Comparison of ENCODE assay signal across 27 cellular contexts in genomic region chr20:61492065-61492464, GRCh38.
A peak's percentile ranks its signal among the peaks of the same experiment; 100 is the strongest.
DNase-seq lines count a peak whose midpoint lies in the region; ATAC-seq, FAIRE-seq and TF ChIP-seq lines count a peak whose summit lies in the region.
"Had no signal": no experiment of that assay in that cellular context is flagged by ENCODE, and none has a peak within 500 bp of the region (broad histone marks: within the 10 kb centered on the region; RNA-seq: fewer than 3 reads in every experiment).

No MANE protein-coding gene starts in this region.

- POLR2A ChIA-PET in HepG2 (lab: Yijun Ruan, JAX): no interaction called here
- POLR2A ChIA-PET in HEK293 (lab: Yijun Ruan, JAX): no interaction called here

- intact Hi-C loops in HepG2 (cut with micrococcal nuclease; ENCODE audit: unreplicated experiment) (no loop called here), right lobe of liver (cut with DNase I) (no loop called here)

- H3K27me3 ChIP-seq in HepG2 (ENCODE audit: control insufficient read depth in 1 of 2, insufficient read depth in 2 of 2, low read length in 2 of 2) (0 out of 5 replicates have a peak, but pooled peaks cover 0 to 2% of the 10 kb centered on the region in 2 experiments), right lobe of liver (no peaks in the 10 kb centered on the region), bronchial epithelial cell (ENCODE audit: control insufficient read depth, insufficient read depth, low read length) (no peaks in the 10 kb centered on the region), osteoblast (ENCODE audit: insufficient read depth, low read length) (no peaks in the 10 kb centered on the region)
- H3K27me3 ChIP-seq: BE2C, BLaER1 had no signal

- H3K4me2 ChIP-seq in HepG2 (ENCODE audit: low read depth, low read length) (no peak overlapping the region), osteoblast (ENCODE audit: insufficient read depth, low read length) (no peak overlapping the region)
- H3K4me2 ChIP-seq: BLaER1 had no signal

- in situ Hi-C loops in HepG2 (cut with HindIII; ENCODE audit: extremely low pct_ligation_motif_present, low pct_unique_long_range_greater_than_20kb): no loop called here

- BruUV-seq in HepG2 (replicated peaks; lab: Mats Ljungman, UMichigan): no TSS peak

- H4K20me1 ChIP-seq in HepG2 (ENCODE audit: insufficient read depth, low read length) (no peaks in the 10 kb centered on the region), osteoblast (ENCODE audit: insufficient read depth, low read length) (no peaks in the 10 kb centered on the region)
- H4K20me1 ChIP-seq: BLaER1 had no signal

- no peaks in the 10 kb centered on the region for H3K4me1 ChIP-seq in HepG2 (ENCODE audit: insufficient read depth, low read length)
- no peaks in the 10 kb centered on the region for H3K4me1 ChIP-seq in right lobe of liver
- no peaks in the 10 kb centered on the region for H3K4me1 ChIP-seq in HEK293 (ENCODE audit: control insufficient read depth, insufficient read depth, low read length)
- H3K4me1 ChIP-seq in osteoblast (ENCODE audit: insufficient read depth, low read length): no peaks in the 10 kb centered on the region
- H3K4me1 ChIP-seq: BE2C had no signal

- H3K27ac ChIP-seq in HepG2 (ENCODE audit: extremely low read length, insufficient read depth, low read length) (no peak overlapping the region), right lobe of liver (no peak overlapping the region), HEK293 (ENCODE audit: extremely low read depth, low read depth, low read length) (no peak overlapping the region), osteoblast (ENCODE audit: low read depth, low read length) (no peak overlapping the region)
- H3K27ac ChIP-seq: 22Rv1, BLaER1 had no signal

- TF ChIP-seq EP300 in HepG2 (IDR thresholded peaks at IDR 0.05; ENCODE audit: low read depth in 2 of 2, low read length in 2 of 2) (no peak), HepG2 (CRISPR knock-in tag; IDR thresholded peaks at IDR 0.05; ENCODE audit: borderline replicate concordance) (no peak)

- H3K79me2 ChIP-seq in HepG2 (ENCODE audit: insufficient read depth, low read length) (no peaks in the 10 kb centered on the region), osteoblast (ENCODE audit: insufficient read depth, low read length) (no peaks in the 10 kb centered on the region)

- H3K27ac Mint-ChIP-seq in endothelial cell (ENCODE audit: unreplicated experiment): no peak overlapping the region
- H3K27ac Mint-ChIP-seq: CD14-positive monocyte; CD4-positive, alpha-beta memory T cell; CD4-positive, CD25-positive, alpha-beta regulatory T cell; CD8-positive, alpha-beta memory T cell had no signal

- H3K9me3 ChIP-seq in HepG2 (ENCODE audit: low read length) (no peaks in the 10 kb centered on the region), right lobe of liver (no peaks in the 10 kb centered on the region), HEK293 (ENCODE audit: control insufficient read depth, insufficient read depth, low read depth, low read length) (no peaks in the 10 kb centered on the region), osteoblast (ENCODE audit: low read depth, low read length) (no peaks in the 10 kb centered on the region)
- H3K9me3 ChIP-seq: BE2C had no signal

- no peaks in the 10 kb centered on the region for H3K27me3 Mint-ChIP-seq in endothelial cell (ENCODE audit: unreplicated experiment)
- H3K27me3 Mint-ChIP-seq: CD4-positive, CD25-positive, alpha-beta regulatory T cell had no signal

- peaks cover 4% of the 10 kb centered on the region for H3K4me1 Mint-ChIP-seq in endothelial cell (ENCODE audit: unreplicated experiment)
- H3K4me1 Mint-ChIP-seq: CD14-positive monocyte; CD4-positive, alpha-beta memory T cell; CD8-positive, alpha-beta memory T cell had no signal

- TF ChIP-seq RAD21 in HepG2 (CRISPR knock-in tag; IDR thresholded peaks at IDR 0.05): no peak

- 29% methylated on average over 3 of the region's 3 CpGs for WGBS in HepG2 (ENCODE audit: low lambda C conversion rate)
- 70% methylated on average over 3 of the region's 3 CpGs for WGBS in right lobe of liver (ENCODE audit: insufficient coverage, low coverage, low lambda C conversion rate, missing lambda C conversion rate)

- H3K9me3 Mint-ChIP-seq in endothelial cell (ENCODE audit: unreplicated experiment): no peaks in the 10 kb centered on the region

- H3K36me3 Mint-ChIP-seq in endothelial cell (ENCODE audit: low read depth, unreplicated experiment): no peaks in the 10 kb centered on the region
- H3K36me3 Mint-ChIP-seq: CD14-positive monocyte; CD4-positive, alpha-beta memory T cell; CD4-positive, CD25-positive, alpha-beta regulatory T cell; CD8-positive, alpha-beta memory T cell had no signal

- H3K4me3 ChIP-seq in HepG2 (replicated peaks in 1 of 3; ENCODE audit: insufficient read depth in 1 of 3, low read depth in 2 of 3, low read length in 3 of 3) (no peak overlapping the region), right lobe of liver (no peak overlapping the region), HEK293 (ENCODE audit: low read depth, low read length) (no peak overlapping the region), bronchial epithelial cell (ENCODE audit: low read depth, low read length) (no peak overlapping the region), osteoblast (ENCODE audit: insufficient read depth, low read length) (no peak overlapping the region)
- H3K4me3 ChIP-seq: BLaER1, GM12878 had no signal

- H3K9ac ChIP-seq in HepG2 (ENCODE audit: insufficient read depth, low read depth, low read length): no peak overlapping the region
- H3K9ac ChIP-seq: BLaER1 had no signal

- no peak overlapping the region for H2AFZ ChIP-seq in HepG2 (ENCODE audit: low read length)
- H2AFZ ChIP-seq in osteoblast (ENCODE audit: low read length): no peak overlapping the region

- CTCF ChIA-PET in HepG2 (lab: Yijun Ruan, JAX; ENCODE audit: low intra/inter-chr PET ratio, low total read pairs): no interaction called here
- CTCF ChIA-PET in HEK293 (lab: Yijun Ruan, JAX): no interaction called here

- no peak for ATAC-seq in HepG2
- no peak for ATAC-seq in right lobe of liver
- ATAC-seq: GM12878 had no signal

- H3K4me3 Mint-ChIP-seq in endothelial cell (ENCODE audit: unreplicated experiment): no peak overlapping the region
- H3K4me3 Mint-ChIP-seq: CD14-positive monocyte; CD4-positive, alpha-beta memory T cell; CD4-positive, CD25-positive, alpha-beta regulatory T cell; CD8-positive, alpha-beta memory T cell had no signal

- H3K36me3 ChIP-seq in HepG2 (replicated peaks in 1 of 2; ENCODE audit: control insufficient read depth in 1 of 2, insufficient read depth in 2 of 2, low read length in 2 of 2) (no peaks in the 10 kb centered on the region), right lobe of liver (no peaks in the 10 kb centered on the region), HEK293 (ENCODE audit: control insufficient read depth in 2 of 2, insufficient read depth in 1 of 2, low read length in 2 of 2) (no peaks in the 10 kb centered on the region), bronchial epithelial cell (ENCODE audit: control insufficient read depth, insufficient read depth, low read length) (no peaks in the 10 kb centered on the region), osteoblast (ENCODE audit: insufficient read depth, low read length) (no peaks in the 10 kb centered on the region)
- H3K36me3 ChIP-seq: BE2C, BLaER1 had no signal

- TF ChIP-seq POLR2A in HepG2 (IDR thresholded peaks at IDR 0.05; ENCODE audit: insufficient read depth in 1 of 2, low read depth in 2 of 2, low read length in 2 of 2) (no peak), right lobe of liver (IDR thresholded peaks at IDR 0.05) (no peak)

- no peak for DNase-seq in HepG2 (ENCODE audit: low spot score)
- no peak for DNase-seq in right lobe of liver
- no peak for DNase-seq in bronchial epithelial cell (ENCODE audit: low read depth)
- DNase-seq in urothelium cell line (ENCODE audit: low spot score): no peak
- DNase-seq in osteoblast (ENCODE audit: insufficient read length, low spot score, missing footprints): no peak
- no peak for DNase-seq in endothelial cell (ENCODE audit: low spot score)
- no peak for DNase-seq in glomerular visceral epithelial cell (ENCODE audit: extremely low spot score)
- DNase-seq: ACHN; BE2C; C1 segment of cervical spinal cord; CD4-positive, alpha-beta memory T cell; CD4-positive, CD25-positive, alpha-beta regulatory T cell; CD8-positive, alpha-beta memory T cell; COR-L47; DMS 273 treated with DMSO at 0.1 percent for 48 hours; DMS153; DMS53; DMS79; DND-41; EL; GDM1 had no signal

- peak; percentile 76 for FAIRE-seq in HepG2 (lab: Jason Lieb, UNC)
- peak; percentile 43 for FAIRE-seq in bronchial epithelial cell (lab: Jason Lieb, UNC)
- FAIRE-seq in urothelium cell line (lab: Jason Lieb, UNC): peak; percentile 92
- FAIRE-seq: GM19239 had no signal

- TF ChIP-seq CTCF in HepG2 (CRISPR knock-in tag; IDR thresholded peaks at IDR 0.05): no peak
- no peak for TF ChIP-seq CTCF in right lobe of liver (IDR thresholded peaks at IDR 0.05)
- TF ChIP-seq CTCF in HEK293 (tag by site-specific recombination; IDR thresholded peaks at IDR 0.05): no peak
- no peak for TF ChIP-seq CTCF in bronchial epithelial cell (IDR thresholded peaks at IDR 0.05; ENCODE audit: insufficient read depth, low read length, severe bottlenecking)
- TF ChIP-seq CTCF in osteoblast (IDR thresholded peaks at IDR 0.05; ENCODE audit: extremely low read depth, low read depth, low read length): no peak
- TF ChIP-seq CTCF in endothelial cell (IDR thresholded peaks at IDR 0.05; ENCODE audit: unreplicated experiment): no peak

TF ChIP-seq in HepG2, 621 proteins besides CTCF, POLR2A, EP300 and RAD21 (continues in another document):
- 0 out of 2 replicates have a peak, but pooled peaks have one; percentile 63 for TF ChIP-seq PLRG1 (conservative IDR thresholded peaks at IDR 0.05)
- TF ChIP-seq PHB2 (IDR thresholded peaks at IDR 0.05; ENCODE audit: partially characterized antibody): peak; percentile 15
- TF ChIP-seq ZNF225 (CRISPR knock-in tag; IDR thresholded peaks at IDR 0.05): no peak
- 0 out of 2 replicates have a peak, but pooled peaks have one; percentile 18 for TF ChIP-seq CREB1 (IDR thresholded peaks at IDR 0.05)
- no peak for TF ChIP-seq CREB1 (CRISPR knock-in tag; IDR thresholded peaks at IDR 0.05)
- peak; percentile 43; the same call in 1 of the 2 replicates for TF ChIP-seq FOXA1 (IDR thresholded peaks at IDR 0.05)
- TF ChIP-seq FOXA1 (CRISPR knock-in tag; IDR thresholded peaks at IDR 0.05): no peak

TF ChIP-seq in HEK293, 187 proteins besides CTCF, POLR2A, EP300 and RAD21 (continues in another document):
- no peak for TF ChIP-seq ZNF274 (IDR thresholded peaks at IDR 0.05; ENCODE audit: low read length)
- 0 out of 2 replicates have a peak, but pooled peaks have one; percentile 24 for TF ChIP-seq ZNF274 (tag by site-specific recombination; IDR thresholded peaks at IDR 0.05; ENCODE audit: borderline replicate concordance)
- no peak for TF ChIP-seq ZNF670 (tag by site-specific recombination; IDR thresholded peaks at IDR 0.05; ENCODE audit: low read depth)
- TF ChIP-seq, protein P1, sequence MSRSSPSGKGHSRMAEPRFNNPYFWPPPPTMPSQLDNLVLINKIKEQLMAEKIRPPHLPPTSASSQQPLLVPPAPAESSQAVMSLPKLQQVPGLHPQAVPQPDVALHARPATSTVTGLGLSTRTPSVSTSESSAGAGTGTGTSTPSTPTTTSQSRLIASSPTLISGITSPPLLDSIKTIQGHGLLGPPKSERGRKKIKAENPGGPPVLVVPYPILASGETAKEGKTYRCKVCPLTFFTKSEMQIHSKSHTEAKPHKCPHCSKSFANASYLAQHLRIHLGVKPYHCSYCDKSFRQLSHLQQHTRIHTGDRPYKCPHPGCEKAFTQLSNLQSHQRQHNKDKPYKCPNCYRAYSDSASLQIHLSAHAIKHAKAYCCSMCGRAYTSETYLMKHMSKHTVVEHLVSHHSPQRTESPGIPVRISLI (tag by site-specific recombination; IDR thresholded peaks at IDR 0.05): no peak
